ENCODE assay signal across 1 cellular context in the genomic region with DNA sequence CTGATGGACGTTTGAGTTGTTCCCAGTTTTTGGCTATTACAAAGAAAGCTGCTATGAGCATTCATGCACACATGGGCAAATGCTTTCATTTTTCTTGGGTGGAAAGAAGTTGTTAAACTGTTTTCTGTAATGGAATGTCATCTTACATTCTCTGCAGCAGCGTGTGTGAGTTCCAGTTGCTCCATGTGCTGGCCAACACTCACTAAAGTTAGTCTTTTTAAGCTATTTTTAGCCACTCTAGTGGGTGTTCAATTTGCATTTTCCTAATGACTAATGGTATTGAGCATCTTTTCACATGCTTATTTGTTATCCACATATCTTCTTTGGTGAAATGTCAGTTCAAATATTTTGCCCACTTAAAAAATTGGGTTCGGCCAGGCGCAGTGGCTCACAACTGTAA.
TF ChIP-seq lines count a peak whose summit lies in the region.

No MANE protein-coding gene starts in this region.

TF ChIP-seq in IMR-90, 13 proteins besides CTCF, POLR2A, EP300 and RAD21:
- TF ChIP-seq FOS (IDR thresholded peaks at IDR 0.05; ENCODE audit: low read depth, low read length) (no peak), NFE2L2 (IDR thresholded peaks at IDR 0.05; ENCODE audit: low read depth, low read length) (no peak), SMC3 (IDR thresholded peaks at IDR 0.05; ENCODE audit: low read depth, low read length) (no peak), MXI1 (IDR thresholded peaks at IDR 0.05; ENCODE audit: borderline replicate concordance, low read depth, low read length) (no peak), BHLHE40 (IDR thresholded peaks at IDR 0.05; ENCODE audit: low read depth, low read length) (no peak), MAZ (IDR thresholded peaks at IDR 0.05; ENCODE audit: borderline replicate concordance, low read depth, low read length) (no peak), CHD1 (IDR thresholded peaks at IDR 0.05; ENCODE audit: low read depth, low read length) (no peak), RCOR1 (IDR thresholded peaks at IDR 0.05; ENCODE audit: insufficient replicate concordance, low read length) (no peak), RFX5 (IDR thresholded peaks at IDR 0.05; ENCODE audit: low read depth, low read length) (no peak), CEBPB (IDR thresholded peaks at IDR 0.05; ENCODE audit: low read depth, low read length) (no peak)
- TF ChIP-seq, protein P1, sequence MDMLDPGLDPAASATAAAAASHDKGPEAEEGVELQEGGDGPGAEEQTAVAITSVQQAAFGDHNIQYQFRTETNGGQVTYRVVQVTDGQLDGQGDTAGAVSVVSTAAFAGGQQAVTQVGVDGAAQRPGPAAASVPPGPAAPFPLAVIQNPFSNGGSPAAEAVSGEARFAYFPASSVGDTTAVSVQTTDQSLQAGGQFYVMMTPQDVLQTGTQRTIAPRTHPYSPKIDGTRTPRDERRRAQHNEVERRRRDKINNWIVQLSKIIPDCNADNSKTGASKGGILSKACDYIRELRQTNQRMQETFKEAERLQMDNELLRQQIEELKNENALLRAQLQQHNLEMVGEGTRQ (IDR thresholded peaks at IDR 0.05; ENCODE audit: low read depth, low read length): no peak
